ENCODE assay signal across 17 cellular contexts in the genomic region with DNA sequence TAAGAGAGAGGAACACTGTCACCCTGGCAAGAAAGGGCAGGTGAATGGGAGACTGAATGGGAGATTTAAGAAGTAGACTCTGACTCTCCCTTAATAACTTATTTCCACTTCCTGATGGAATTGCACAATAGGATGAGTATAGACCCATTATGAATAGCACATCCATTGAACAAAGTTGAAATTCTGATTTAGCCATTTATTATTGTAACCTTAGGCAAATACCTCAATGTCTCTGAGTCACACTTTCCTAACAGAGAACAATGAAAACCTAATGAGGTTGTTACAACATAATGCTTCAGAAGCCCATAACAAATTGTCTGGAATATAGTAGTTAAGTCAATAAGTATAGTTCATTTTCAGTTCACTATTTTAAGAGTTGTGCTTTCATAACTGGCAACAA.
DNase-seq lines count a peak whose midpoint lies in the region; ATAC-seq and TF ChIP-seq lines count a peak whose summit lies in the region.
"Had no signal": no experiment of that assay in that cellular context is flagged by ENCODE, and none has a peak within 500 bp of the region (broad histone marks: within the 10 kb centered on the region; RNA-seq: fewer than 3 reads in every experiment).

No MANE protein-coding gene starts in this region.

- H3K4me1 ChIP-seq in ACC112 (ENCODE audit: control insufficient read depth, insufficient read depth, low read length, unreplicated experiment) (peaks cover 25% of the 10 kb centered on the region), IMR-90 (ENCODE audit: control insufficient read depth, insufficient read depth, low read length) (no peaks in the 10 kb centered on the region), ascending aorta (no peaks in the 10 kb centered on the region)
- H3K4me1 ChIP-seq: gastrocnemius medialis, upper lobe of left lung had no signal

- H2AK5ac ChIP-seq in IMR-90 (ENCODE audit: low read depth, low read length): no peak overlapping the region

- no peak overlapping the region for H2AK9ac ChIP-seq in IMR-90 (replicated peaks; ENCODE audit: low read depth, low read length, poor library complexity)

- no peak overlapping the region for H3K14ac ChIP-seq in IMR-90 (replicated peaks; ENCODE audit: low read depth, low read length)

- H3K56ac ChIP-seq in IMR-90 (ENCODE audit: extremely low read depth, insufficient read depth, low read length): no peak overlapping the region

- H3K4me2 ChIP-seq in IMR-90 (ENCODE audit: low read depth, low read length): no peak overlapping the region; the same call in 1 of the 2 replicates

- intact Hi-C loops in IMR-90 (cut with micrococcal nuclease) (no loop called here), ascending aorta (cut with DNase I) (no loop called here)

- H3K9me1 ChIP-seq in IMR-90 (ENCODE audit: insufficient read depth, low read length): no peaks in the 10 kb centered on the region

- no peak overlapping the region for H3K9ac ChIP-seq in IMR-90 (ENCODE audit: low read depth, low read length)

- H2BK5ac ChIP-seq in IMR-90 (ENCODE audit: low read depth, low read length, poor library complexity, severe bottlenecking): peak overlapping the region; percentile 66

- TF ChIP-seq CTCF in IMR-90 (conservative IDR thresholded peaks at IDR 0.05; ENCODE audit: low read depth, low read length) (no peak), astrocyte of the cerebellum (IDR thresholded peaks at IDR 0.05; ENCODE audit: low read depth, low read length, missing control alignments) (no peak), ascending aorta (IDR thresholded peaks at IDR 0.05) (no peak)

- H3K27ac ChIP-seq in ACC112 (ENCODE audit: low read depth, low read length): peak overlapping the region; percentile 96
- H3K27ac ChIP-seq in IMR-90 (ENCODE audit: insufficient read depth, low read length): no peak overlapping the region
- no peak overlapping the region for H3K27ac ChIP-seq in ascending aorta
- H3K27ac ChIP-seq: coronary artery, gastrocnemius medialis, upper lobe of left lung had no signal

- DNase-seq in IMR-90 (peak; percentile 68), astrocyte of the cerebellum (ENCODE audit: low read depth) (peak; percentile 88), fibroblast of the conjunctiva (ENCODE audit: low read depth) (peak; percentile 56), nucleus accumbens (lab: John Stamatoyannopoulos, UW) (no peak), ascending aorta (ENCODE audit: low spot score in 2 of 2) (no peak), activated gamma-delta T cell treated with Interleukin-2 at 50 U/mL for 16 hours (no peak)
- DNase-seq in activated CD4-positive, alpha-beta T cell treated with anti-CD3 and anti-CD28 coated beads, Interleukin-2, amount 50 U/mL, for 48 hours: no peak
- DNase-seq: activated CD8-positive, alpha-beta memory T cell treated with anti-CD3 and anti-CD28 coated beads, Interleukin-2, amount 10 ng/mL, durations not matched to agents 7 days and 5 days; gastrocnemius medialis; left colon; NCI-H1105 treated with DMSO at 0.1 percent for 48 hours; NCI-H510A treated with DMSO at 0.1 percent for 48 hours; SHP77 treated with DMSO at 0.1 percent for 48 hours; stimulated activated CD8-positive, alpha-beta memory T cell treated with anti-CD3 and anti-CD28 coated beads, Interleukin-4, amount 100 ng/mL, for 48 hours; upper lobe of left lung had no signal

- BruUV-seq in IMR-90 (replicated peaks; lab: Mats Ljungman, UMichigan): no TSS peak

- H4K91ac ChIP-seq in IMR-90 (ENCODE audit: insufficient read depth, low read depth, low read length): no peak overlapping the region

- H2BK20ac ChIP-seq in IMR-90 (ENCODE audit: low read depth, low read length): no peak overlapping the region

- H2AFZ ChIP-seq in ACC112 (ENCODE audit: low read length, unreplicated experiment) (no peak overlapping the region), IMR-90 (replicated peaks; ENCODE audit: low read length, poor library complexity) (no peak overlapping the region)

- no peaks in the 10 kb centered on the region for H3K79me2 ChIP-seq in ACC112 (ENCODE audit: control insufficient read depth, insufficient read depth, low read length, unreplicated experiment)

- H3K27me3 ChIP-seq in ACC112 (ENCODE audit: insufficient read depth, low read length): no peaks in the 10 kb centered on the region
- H3K27me3 ChIP-seq in IMR-90 (ENCODE audit: control insufficient read depth, insufficient read depth, low read length): no peaks in the 10 kb centered on the region
- no peaks in the 10 kb centered on the region for H3K27me3 ChIP-seq in ascending aorta
- H3K27me3 ChIP-seq: gastrocnemius medialis, upper lobe of left lung had no signal

- no peaks in the 10 kb centered on the region for H3K9me3 ChIP-seq in IMR-90 (ENCODE audit: control insufficient read depth, insufficient read depth, low read length)
- H3K9me3 ChIP-seq in ascending aorta: no peaks in the 10 kb centered on the region
- H3K9me3 ChIP-seq: gastrocnemius medialis, upper lobe of left lung had no signal

- POLR2A ChIA-PET in IMR-90 (lab: Charles Lee; ENCODE audit: unreplicated experiment): no interaction called here

- no peak overlapping the region for H2BK120ac ChIP-seq in IMR-90 (ENCODE audit: low read depth, low read length)

- H2BK15ac ChIP-seq in IMR-90 (ENCODE audit: low read depth, low read length): no peak overlapping the region

- CTCF ChIA-PET in IMR-90 (lab: Yijun Ruan, JAX): no interaction called here

- H3K4ac ChIP-seq in IMR-90 (ENCODE audit: low read depth, low read length): no peak overlapping the region

- H3K36me3 ChIP-seq in ACC112 (ENCODE audit: insufficient read depth, low read length): no peaks in the 10 kb centered on the region
- H3K36me3 ChIP-seq in IMR-90 (ENCODE audit: control insufficient read depth, insufficient read depth, low read length): no peaks in the 10 kb centered on the region
- H3K36me3 ChIP-seq in ascending aorta: no peaks in the 10 kb centered on the region
- H3K36me3 ChIP-seq: gastrocnemius medialis, upper lobe of left lung had no signal

- H3K23ac ChIP-seq in IMR-90 (ENCODE audit: low read depth, low read length): no peak overlapping the region

- no peak; the same call in 1 of the 2 replicates for ATAC-seq in IMR-90 (ENCODE audit: low read depth)
- ATAC-seq: activated CD8-positive, alpha-beta memory T cell treated with anti-CD3 and anti-CD28 coated beads, Interleukin-2, amount 10 ng/mL, durations not matched to agents 7 days and 5 days; gastrocnemius medialis; left colon had no signal

- no peak overlapping the region for H4K8ac ChIP-seq in IMR-90 (ENCODE audit: low read depth in 2 of 2, low read length in 2 of 2)

- in situ Hi-C loops in IMR-90 (cut with MboI; ENCODE audit: low sequenced_read_pairs): no loop called here
- in situ Hi-C loops in astrocyte of the cerebellum (cut with HindIII; ENCODE audit: low sequenced_read_pairs): no loop called here

- H4K20me1 ChIP-seq in IMR-90 (ENCODE audit: insufficient read depth, low read length): no peaks in the 10 kb centered on the region

- no peak overlapping the region for H3K4me3 ChIP-seq in ACC112 (ENCODE audit: low read depth, low read length)
- no peak overlapping the region for H3K4me3 ChIP-seq in IMR-90 (ENCODE audit: insufficient read depth, low read depth, low read length)
- H3K4me3 ChIP-seq in astrocyte of the cerebellum (ENCODE audit: low read depth, low read length): no peak overlapping the region
- no peak overlapping the region for H3K4me3 ChIP-seq in ascending aorta
- H3K4me3 ChIP-seq: coronary artery, gastrocnemius medialis, upper lobe of left lung had no signal

- dilution Hi-C loops in IMR-90 (cut with HindIII; ENCODE audit: low sequenced_read_pairs, unreplicated experiment): no loop called here

- TF ChIP-seq RAD21 in IMR-90 (IDR thresholded peaks at IDR 0.05; ENCODE audit: low read length): no peak

- no peak for TF ChIP-seq POLR2A in IMR-90 (IDR thresholded peaks at IDR 0.05; ENCODE audit: low read depth, low read length)

- H3K79me1 ChIP-seq in IMR-90 (ENCODE audit: low read depth in 1 of 2, low read length in 2 of 2): no peaks in the 10 kb centered on the region

- no peak overlapping the region for H4K5ac ChIP-seq in IMR-90 (ENCODE audit: low read depth, low read length)

- peak overlapping the region; percentile 56; the same call in 1 of the 2 replicates for H3K18ac ChIP-seq in IMR-90 (ENCODE audit: low read depth, low read length)

TF ChIP-seq in IMR-90, 13 proteins besides CTCF, POLR2A, EP300 and RAD21:
- TF ChIP-seq CEBPB (IDR thresholded peaks at IDR 0.05; ENCODE audit: low read depth, low read length) (peak; percentile 94), MAZ (IDR thresholded peaks at IDR 0.05; ENCODE audit: borderline replicate concordance, low read depth, low read length) (no peak)

Comparison
In these comparisons a context has a peak if more than half of its experiments do, and no peak if none do; other contexts are left out.
1. DNase-seq: peak in IMR-90 (single experiment), astrocyte of the cerebellum (single experiment) and fibroblast of the conjunctiva (single experiment); none in nucleus accumbens (0 of 56), activated CD4-positive, alpha-beta T cell treated with anti-CD3 and anti-CD28 coated beads, Interleukin-2, amount 50 U/mL, for 48 hours (0 of 2), ascending aorta (0 of 2) and activated gamma-delta T cell treated with Interleukin-2 at 50 U/mL for 16 hours (single experiment).